Comparison of ENCODE assay signal across 25 cellular contexts in the genomic region with DNA sequence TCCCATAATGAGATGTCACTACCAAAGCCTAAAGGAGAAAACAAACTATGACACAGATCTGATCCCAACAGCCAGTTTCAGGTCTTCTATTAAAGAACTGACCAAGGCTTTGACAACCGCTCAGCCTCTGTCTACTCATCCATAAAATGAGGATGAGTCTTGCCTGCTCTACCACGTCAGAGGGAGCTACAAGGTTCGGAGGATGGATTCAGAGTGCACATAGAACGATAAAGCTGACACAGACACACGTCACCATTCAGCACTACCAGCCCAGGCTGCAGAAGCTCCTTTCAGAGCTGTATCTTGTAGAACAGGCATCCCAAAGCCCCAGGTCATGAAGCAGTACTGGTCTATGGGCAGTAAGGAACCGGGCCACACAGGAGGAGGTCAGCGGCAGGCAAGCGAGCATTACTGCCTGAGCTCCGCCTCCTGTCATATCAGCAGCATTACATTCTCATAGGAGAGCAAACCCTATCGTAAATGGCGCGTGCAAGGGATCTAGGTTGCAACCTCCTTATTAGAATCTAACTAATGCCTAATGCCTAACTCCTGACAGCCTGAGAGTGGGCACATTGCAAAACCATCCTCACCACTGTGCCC.
"Had no signal": no experiment of that assay in that cellular context is flagged by ENCODE, and none has a peak within 500 bp of the region (broad histone marks: within the 10 kb centered on the region; RNA-seq: fewer than 3 reads in every experiment).

No MANE protein-coding gene starts in this region.

- H3K4me1 ChIP-seq: left lung, prostate gland, tibial artery, upper lobe of right lung had no signal

- H3K4me2 ChIP-seq: smooth muscle cell had no signal

- H3K27ac ChIP-seq: heart right ventricle, left lung, neutrophil, prostate gland, suprapubic skin, tibial artery, upper lobe of right lung had no signal

- H3K36me3 ChIP-seq: heart right ventricle, left lung, neutrophil, prostate gland, suprapubic skin, tibial artery, upper lobe of right lung had no signal

- ATAC-seq: activated CD4-positive, alpha-beta T cell treated with anti-CD3 and anti-CD28 coated beads for 36 hours; activated CD8-positive, alpha-beta memory T cell treated with anti-CD3 and anti-CD28 coated beads, Interleukin-2, amount 10 ng/mL, durations not matched to agents 7 days and 5 days; activated CD8-positive, alpha-beta T cell treated with anti-CD3 and anti-CD28 coated beads, Interleukin-2, amount 10 ng/mL, durations not matched to agents 7 days and 5 days; activated naive CD8-positive, alpha-beta T cell treated with anti-CD3 and anti-CD28 coated beads, Interleukin-2, amount 50 U/mL, for 24 hours; esophagus mucosa; heart right ventricle; left lung; stimulated activated memory B cell treated with anti-CD40 and anti-IgM and Interleukin-4, amounts not matched to agents 10 μg/mL and 1 μg/mL and 100 μg/mL, for 72 hours; upper lobe of right lung had no signal

- FAIRE-seq: bronchial epithelial cell had no signal

- H3K4me3 ChIP-seq: heart right ventricle, left lung, lung, prostate gland, smooth muscle cell, suprapubic skin, tibial artery, upper lobe of right lung had no signal

- DNase-seq: activated CD4-positive, alpha-beta T cell treated with anti-CD3 and anti-CD28 coated beads for 36 hours; activated CD4-positive, CD25-positive, alpha-beta regulatory T cell; activated CD8-positive, alpha-beta memory T cell treated with anti-CD3 and anti-CD28 coated beads, Interleukin-2, amount 10 ng/mL, durations not matched to agents 7 days and 5 days; activated CD8-positive, alpha-beta T cell treated with anti-CD3 and anti-CD28 coated beads, Interleukin-2, amount 10 ng/mL, durations not matched to agents 7 days and 5 days; activated naive CD8-positive, alpha-beta T cell treated with anti-CD3 and anti-CD28 coated beads, Interleukin-2, amount 50 U/mL, for 24 hours; activated T-cell treated with anti-CD3 and anti-CD28 coated beads, Interleukin-2, amount 50 U/mL, for 48 hours; amygdala; endodermal cell; foreskin fibroblast; heart right ventricle; kidney glomerular epithelial cell; left lung; stimulated activated CD4-positive, alpha-beta T cell treated with anti-CD3 and anti-CD28 coated beads, Interleukin-1b, Interleukin-23, amount 100 ng/mL, for 48 hours; stimulated activated CD4-positive, alpha-beta T cell treated with anti-CD3 and anti-CD28 coated beads, Interleukin-4, amount 100 ng/mL, for 4 hours; stimulated activated CD8-positive, alpha-beta memory T cell treated with anti-CD3 and anti-CD28 coated beads, Interleukin-4, amount 100 ng/mL, for 48 hours; tibial artery; upper lobe of right lung had no signal

- H3K27me3 ChIP-seq: heart right ventricle, left lung, neutrophil, suprapubic skin, tibial artery, upper lobe of right lung had no signal

- H3K9me3 ChIP-seq: left lung, neutrophil, prostate gland, suprapubic skin, tibial artery, upper lobe of right lung had no signal
